ENCODE assay signal across 1 cellular context in genomic region chr14:69191340-69192111, GRCh38.
TF ChIP-seq lines count a peak whose summit lies in the region.

Gene EXD2, plus strand, starts transcription at chr14:69191498. Its CDS starts 17,973 bp downstream, at chr14:69209471.

TF ChIP-seq in H1, 55 proteins besides CTCF, POLR2A, EP300 and RAD21 (continued from another document):
- TF ChIP-seq TEAD4 (IDR thresholded peaks at IDR 0.05; ENCODE audit: low read depth, low read length) = no peak; the same call in 1 of the 2 replicates
- peak; percentile 69 for TF ChIP-seq CREB1 (IDR thresholded peaks at IDR 0.05)
- TF ChIP-seq E2F6 (IDR thresholded peaks at IDR 0.05) = 0 out of 2 replicates have a peak, but pooled peaks have one; percentile 6
- TF ChIP-seq EGR1 (IDR thresholded peaks at IDR 0.05; ENCODE audit: borderline replicate concordance, low read depth, low read length) = peak; percentile 45; the same call in 1 of the 2 replicates
- TF ChIP-seq CBX8 (IDR thresholded peaks at IDR 0.05; ENCODE audit: borderline replicate concordance, low read depth, low read length) = no peak
- TF ChIP-seq ATF3 (IDR thresholded peaks at IDR 0.05; ENCODE audit: insufficient read depth, low read depth, low read length) = no peak
- peak; percentile 97 for TF ChIP-seq GABPA (IDR thresholded peaks at IDR 0.05; ENCODE audit: borderline replicate concordance, insufficient read depth, low read length)
- TF ChIP-seq CHD2 (IDR thresholded peaks at IDR 0.05; ENCODE audit: low read length) = 0 out of 2 replicates have a peak, but pooled peaks have one; percentile 38
- peak; percentile 92 for TF ChIP-seq ATF2 (IDR thresholded peaks at IDR 0.05; ENCODE audit: low read length)
- TF ChIP-seq HDAC2 (IDR thresholded peaks at IDR 0.05; ENCODE audit: borderline replicate concordance in 1 of 2, low read depth in 2 of 2, low read length in 2 of 2) = peak; percentile 8 to 26; a peak in 2 of 4 replicates
- 0 out of 2 replicates have a peak, but pooled peaks have one; percentile 35 for TF ChIP-seq SUZ12 (IDR thresholded peaks at IDR 0.05; ENCODE audit: low read length)
- TF ChIP-seq ASH2L (IDR thresholded peaks at IDR 0.05; ENCODE audit: low read length) = peak; percentile 99
- TF ChIP-seq PHF8 (conservative IDR thresholded peaks at IDR 0.05; ENCODE audit: low read depth, low read length) = peak; percentile 70
- peak; percentile 95 for TF ChIP-seq TBP (IDR thresholded peaks at IDR 0.05; ENCODE audit: low read depth, low read length)
- TF ChIP-seq TAF1 (IDR thresholded peaks at IDR 0.05; ENCODE audit: low read depth, low read length) = peak; percentile 94
- TF ChIP-seq BRCA1 (IDR thresholded peaks at IDR 0.05; ENCODE audit: low read depth, low read length) = no peak
- TF ChIP-seq KDM5A (IDR thresholded peaks at IDR 0.05; ENCODE audit: low read length) = peak; percentile 63; the same call in 1 of the 2 replicates
- TF ChIP-seq TCF12 (IDR thresholded peaks at IDR 0.05; ENCODE audit: low read depth, low read length) = peak; percentile 83
